ENCODE assay signal across 24 cellular contexts in the genomic region with DNA sequence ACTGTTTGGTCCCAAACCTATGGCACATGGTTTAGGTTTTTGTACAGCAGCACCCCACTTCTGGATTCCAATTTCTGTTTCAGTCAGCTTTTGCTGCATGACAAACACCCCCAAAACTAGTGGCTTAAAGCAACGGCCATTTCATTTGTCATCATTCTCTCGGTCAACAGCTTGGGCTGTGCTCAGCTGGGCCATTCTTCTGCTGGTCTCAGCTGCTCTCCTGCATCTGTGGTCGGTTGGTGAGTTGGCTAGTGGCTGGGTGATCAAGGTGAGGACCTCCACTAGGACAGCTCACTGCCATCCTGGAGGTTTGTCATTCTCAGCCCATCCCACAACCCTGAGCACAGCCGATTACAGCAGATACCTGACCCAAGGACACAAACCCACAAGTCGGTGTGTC. TPM values are rescaled to one million over a fixed set of nuclear protein-coding genes. Genes with fewer than 3 reads are reported as not detected.
DNase-seq lines count a peak whose midpoint lies in the region; ATAC-seq, FAIRE-seq and TF ChIP-seq lines count a peak whose summit lies in the region.
"Had no signal": no experiment of that assay in that cellular context is flagged by ENCODE, and none has a peak within 500 bp of the region (broad histone marks: within the 10 kb centered on the region; RNA-seq: fewer than 3 reads in every experiment).

No MANE protein-coding gene starts in this region.

- H3K9me3 ChIP-seq in HepG2 (ENCODE audit: low read length) (no peaks in the 10 kb centered on the region), right lobe of liver (no peaks in the 10 kb centered on the region), T-helper 17 cell (ENCODE audit: control insufficient read depth, low read length, poor library complexity, severe bottlenecking) (no peaks in the 10 kb centered on the region), K562 (replicated peaks; ENCODE audit: control insufficient read depth, insufficient read depth, low read depth, low read length) (no peaks in the 10 kb centered on the region)
- H3K9me3 ChIP-seq: Caco-2 had no signal

- CTCF ChIA-PET in HepG2 (lab: Yijun Ruan, JAX; ENCODE audit: low intra/inter-chr PET ratio, low total read pairs) (no interaction called here), K562 (lab: Yijun Ruan, JAX; ENCODE audit: low intra/inter-chr PET ratio) (no interaction called here)

- BruUV-seq in HepG2 (replicated peaks; lab: Mats Ljungman, UMichigan) (no TSS peak), K562 (replicated peaks; lab: Mats Ljungman, UMichigan) (no TSS peak)

- no peaks in the 10 kb centered on the region for H4K20me1 ChIP-seq in HepG2 (ENCODE audit: insufficient read depth, low read length)
- H4K20me1 ChIP-seq in K562 (replicated peaks; ENCODE audit: control insufficient read depth, insufficient read depth, low read length), result no peaks in the 10 kb centered on the region

- no peak overlapping the region for H3K4me3 Mint-ChIP-seq in T-helper 17 cell
- H3K4me3 Mint-ChIP-seq: B cell; CD4-positive, alpha-beta T cell; CD8-positive, alpha-beta T cell had no signal

- no peak overlapping the region for H3K27ac ChIP-seq in HepG2 (ENCODE audit: extremely low read length, insufficient read depth, low read length)
- H3K27ac ChIP-seq in right lobe of liver, result no peak overlapping the region
- no peak overlapping the region for H3K27ac ChIP-seq in K562 (ENCODE audit: extremely low read depth, low read depth, low read length)
- H3K27ac ChIP-seq: 22Rv1; A549; BLaER1 treated with 17β-estradiol and CSF1 and Interleukin-3, amounts not matched to agents 10 nM and 100 nM; C4-2B had no signal

- H3K79me2 ChIP-seq in HepG2 (ENCODE audit: insufficient read depth, low read length) (no peaks in the 10 kb centered on the region), K562 (ENCODE audit: control insufficient read depth, insufficient read depth, low read length) (no peaks in the 10 kb centered on the region)

- no peaks in the 10 kb centered on the region for H3K9me1 ChIP-seq in K562 (ENCODE audit: control insufficient read depth, insufficient read depth, low read length)

- no peak for TF ChIP-seq EP300 in HepG2 (IDR thresholded peaks at IDR 0.05; ENCODE audit: low read depth in 2 of 2, low read length in 2 of 2)
- TF ChIP-seq EP300 in HepG2 (CRISPR knock-in tag; IDR thresholded peaks at IDR 0.05; ENCODE audit: borderline replicate concordance), result no peak
- no peak for TF ChIP-seq EP300 in K562 (IDR thresholded peaks at IDR 0.05; ENCODE audit: low read length)

- peaks cover 3% of the 10 kb centered on the region for H3K36me3 Mint-ChIP-seq in T-helper 17 cell (ENCODE audit: low read depth)
- H3K36me3 Mint-ChIP-seq: CD8-positive, alpha-beta T cell had no signal

- H3K4me1 ChIP-seq in HepG2 (ENCODE audit: insufficient read depth, low read length), result no peaks in the 10 kb centered on the region
- no peaks in the 10 kb centered on the region for H3K4me1 ChIP-seq in right lobe of liver
- peaks cover 5% of the 10 kb centered on the region in 2 experiments; a peak in 2 of 5 replicates for H3K4me1 ChIP-seq in K562 (replicated peaks in 1 of 2; ENCODE audit: control insufficient read depth in 2 of 2, insufficient read depth in 2 of 2, low read length in 2 of 2)
- H3K4me1 ChIP-seq: A549, Caco-2 had no signal

- no peak for TF ChIP-seq CTCF in HepG2 (CRISPR knock-in tag; IDR thresholded peaks at IDR 0.05)
- no peak for TF ChIP-seq CTCF in right lobe of liver (IDR thresholded peaks at IDR 0.05)
- no peak for TF ChIP-seq CTCF in K562 (IDR thresholded peaks at IDR 0.05 in 2 of 3, conservative IDR thresholded peaks at IDR 0.05 in 1 of 3; ENCODE audit: insufficient read depth in 2 of 3, low read depth in 1 of 3, low read length in 3 of 3)

- ATAC-seq in HepG2, result no peak
- ATAC-seq in right lobe of liver, result no peak
- ATAC-seq in T-helper 17 cell, result no peak
- ATAC-seq in K562, result no peak
- ATAC-seq in HG03045 (IDR thresholded peaks at IDR 0.05; ENCODE audit: unreplicated experiment), result no peak
- ATAC-seq: A549; CD8-positive, alpha-beta T cell had no signal

- FAIRE-seq in HepG2 (lab: Jason Lieb, UNC) (no peak), K562 (lab: Jason Lieb, UNC) (no peak)
- FAIRE-seq: A549, D721Med, G401.6, GM12891, GM19239 had no signal

- no peak for TF ChIP-seq POLR2A in HepG2 (IDR thresholded peaks at IDR 0.05; ENCODE audit: insufficient read depth in 1 of 2, low read depth in 2 of 2, low read length in 2 of 2)
- TF ChIP-seq POLR2A in right lobe of liver (IDR thresholded peaks at IDR 0.05), result no peak
- no peak for TF ChIP-seq POLR2A in K562 (conservative IDR thresholded peaks at IDR 0.05)

- H3K36me3 ChIP-seq in HepG2 (replicated peaks in 1 of 2; ENCODE audit: control insufficient read depth in 1 of 2, insufficient read depth in 2 of 2, low read length in 2 of 2) (no peaks in the 10 kb centered on the region), right lobe of liver (no peaks in the 10 kb centered on the region), K562 (ENCODE audit: control insufficient read depth, insufficient read depth, low read length) (no peaks in the 10 kb centered on the region)
- H3K36me3 ChIP-seq: BLaER1 treated with 17β-estradiol and CSF1 and Interleukin-3, amounts not matched to agents 10 nM and 100 nM had no signal

- peak overlapping the region; percentile 3 for H3K27ac Mint-ChIP-seq in T-helper 17 cell
- H3K27ac Mint-ChIP-seq: B cell; CD4-positive, alpha-beta T cell; CD8-positive, alpha-beta T cell had no signal

- H3K4me1 Mint-ChIP-seq in T-helper 17 cell, result no peaks in the 10 kb centered on the region
- H3K4me1 Mint-ChIP-seq: B cell had no signal

- DNase-seq in HepG2 (ENCODE audit: low spot score), result no peak
- DNase-seq in right lobe of liver, result no peak
- no peak for DNase-seq in T-helper 17 cell
- no peak for DNase-seq in K562 (ENCODE audit: extremely low read depth in 1 of 4, low spot score in 3 of 4)
- DNase-seq in posterior vena cava (ENCODE audit: low spot score), result peak; percentile 26
- DNase-seq in NCI-H226, result no peak
- no peak for DNase-seq in cerebellar nuclear complex (lab: John Stamatoyannopoulos, UW)
- DNase-seq: AML-193; Caco-2; Calu3; CD4-positive, alpha-beta T cell; CD8-positive, alpha-beta T cell; DMS79 treated with DMSO at 0.1 percent for 48 hours; GF-D8 had no signal

- TF ChIP-seq RAD21 in HepG2 (CRISPR knock-in tag; IDR thresholded peaks at IDR 0.05), result no peak
- TF ChIP-seq RAD21 in K562 (CRISPR knock-in tag; conservative IDR thresholded peaks at IDR 0.05 in 1 of 2, IDR thresholded peaks at IDR 0.05 in 1 of 2), result no peak

- no peak overlapping the region for H3K4me2 ChIP-seq in HepG2 (ENCODE audit: low read depth, low read length)
- no peak overlapping the region for H3K4me2 ChIP-seq in K562 (ENCODE audit: insufficient read depth, low read length)
- H3K4me2 ChIP-seq: A549; BLaER1 treated with 17β-estradiol and CSF1 and Interleukin-3, amounts not matched to agents 10 nM and 100 nM had no signal

- H3K9ac ChIP-seq in HepG2 (ENCODE audit: insufficient read depth, low read depth, low read length) (no peak overlapping the region), K562 (ENCODE audit: insufficient read depth in 1 of 2, low read depth in 2 of 2, low read length in 2 of 2) (0 out of 4 replicates have a peak overlapping the region, but pooled peaks of 1 of the 2 experiments have one; percentile 27)
- H3K9ac ChIP-seq: BLaER1 treated with 17β-estradiol and CSF1 and Interleukin-3, amounts not matched to agents 10 nM and 100 nM had no signal

- H2AFZ ChIP-seq in HepG2 (ENCODE audit: low read length) (no peak overlapping the region), K562 (ENCODE audit: low read depth, low read length) (no peak overlapping the region)

- intact Hi-C loops in HepG2 (cut with micrococcal nuclease; ENCODE audit: unreplicated experiment), result no loop called here
- intact Hi-C loops in right lobe of liver (cut with DNase I), result no loop called here
- intact Hi-C loops in K562 (cut with micrococcal nuclease), result no loop called here
- intact Hi-C loops in posterior vena cava (cut with DNase I), result no loop called here

- in situ Hi-C loops in HepG2 (cut with HindIII; ENCODE audit: extremely low pct_ligation_motif_present, low pct_unique_long_range_greater_than_20kb) (no loop called here), K562 (cut with MboI) (no loop called here)

- H3K27me3 Mint-ChIP-seq in T-helper 17 cell, result peaks cover 30% of the 10 kb centered on the region

- H3K4me3 ChIP-seq in HepG2 (replicated peaks in 1 of 3; ENCODE audit: insufficient read depth in 1 of 3, low read depth in 2 of 3, low read length in 3 of 3) (no peak overlapping the region), right lobe of liver (no peak overlapping the region), K562 (no peak overlapping the region)
- H3K4me3 ChIP-seq: A549; BLaER1 treated with 17β-estradiol and CSF1 and Interleukin-3, amounts not matched to agents 10 nM and 100 nM had no signal

- POLR2A ChIA-PET in HepG2 (lab: Yijun Ruan, JAX), result no interaction called here
- POLR2A ChIA-PET in K562 (lab: Yijun Ruan, JAX), result interaction anchor here (1.3 to 2.1 kb wide), 4 partner anchors 9 to 17 kb away, joined by 5 to 11 read pairs (median 6); no protein-coding TSS in a partner anchor

- H3K27me3 ChIP-seq in HepG2 (ENCODE audit: control insufficient read depth in 1 of 2, insufficient read depth in 2 of 2, low read length in 2 of 2) (peaks cover 4 to 40% of the 10 kb centered on the region in 2 experiments; a peak in 3 of 5 replicates), right lobe of liver (no peaks in the 10 kb centered on the region), K562 (ENCODE audit: control insufficient read depth in 2 of 2, insufficient read depth in 2 of 2, low read length in 2 of 2) (no peaks in the 10 kb centered on the region)

- WGBS in HepG2 (ENCODE audit: low lambda C conversion rate), result 0% methylated on average over 3 of the region's 5 CpGs
- WGBS in right lobe of liver (ENCODE audit: insufficient coverage, low coverage, low lambda C conversion rate, missing lambda C conversion rate), result 72% methylated on average over 4 of the region's 5 CpGs
- WGBS in K562 (ENCODE audit: insufficient coverage, low coverage, missing lambda C conversion rate), result 57% methylated on average over 5 of the region's 5 CpGs

RNA-seq across cellular contexts. Expression of a gene that starts 24.8 kb away (rescaled TPM):
- total RNA-seq in HepG2 (2016; rRNA removed; fragmentation: Illumina TruSeq; extraction: Trizol), result 7.1 and 11.6 TPM in 2 replicates
- total RNA-seq in HepG2 (2016; cell fraction: cytosol; rRNA removed; fragmentation: Illumina TruSeq; extraction: Trizol; ENCODE audit: low read depth), result 2.2 TPM in 2 replicates
- total RNA-seq in HepG2 (2016; cell fraction: insoluble cytoplasmic fraction; rRNA removed; fragmentation: Illumina TruSeq; extraction: Trizol), result 5.6 and 11.2 TPM in 2 replicates
- 3.7 and 4.4 TPM in 2 replicates for total RNA-seq in HepG2 (2016; cell fraction: membrane; rRNA removed; fragmentation: Illumina TruSeq; extraction: Trizol)
- total RNA-seq in HepG2 (2016; cell fraction: nucleus; rRNA removed; fragmentation: Illumina TruSeq; extraction: Trizol), result 11.3 and 13.5 TPM in 2 replicates
- polyA plus RNA-seq in HepG2 (2011; rRNA removed), result 8.6 and 11.9 TPM in 2 replicates
- polyA plus RNA-seq in HepG2 (2011; cell fraction: cytosol; rRNA removed), result 9.5 and 10.6 TPM in 2 replicates
- polyA plus RNA-seq in HepG2 (2011; cell fraction: nucleus; rRNA removed), result 33.5 and 35.4 TPM in 2 replicates
- 9.5 and 12.9 TPM in 2 replicates for polyA plus RNA-seq in HepG2 (2012)
- 1.8 and 2.4 TPM in 2 replicates for polyA plus RNA-seq in HepG2 (2016; cell fraction: cytosol; fragmentation: Illumina TruSeq; extraction: Trizol; ENCODE audit: low read depth)
- polyA plus RNA-seq in HepG2 (2016; cell fraction: insoluble cytoplasmic fraction; fragmentation: Illumina TruSeq; extraction: Trizol; ENCODE audit: low read depth), result 5.1 and 7.5 TPM in 2 replicates
- polyA plus RNA-seq in HepG2 (2016; cell fraction: membrane; fragmentation: Illumina TruSeq; extraction: Trizol; ENCODE audit: low read depth), result 3.0 and 3.1 TPM in 2 replicates
- 19.4 and 20.2 TPM in 2 replicates for polyA plus RNA-seq in HepG2 (2016; cell fraction: nucleus; fragmentation: Illumina TruSeq; extraction: Trizol; ENCODE audit: insufficient read depth, low read depth)
- 11.9 and 22.1 TPM in 2 replicates for polyA minus RNA-seq in HepG2 (2011; rRNA and poly(A)+ RNA removed; ENCODE audit: low replicate concordance)
- polyA minus RNA-seq in HepG2 (2011; cell fraction: cytosol; rRNA and poly(A)+ RNA removed), result 9.1 and 9.9 TPM in 2 replicates
- 9.7 and 9.9 TPM in 2 replicates for polyA minus RNA-seq in HepG2 (2011; cell fraction: nucleus; rRNA and poly(A)+ RNA removed)
- 1 to 10 TPM; 5.1 to 9.0 (median 7.7) TPM for total RNA-seq in right lobe of liver
- 1 to 10 TPM; 2.1 to 2.6 TPM for total RNA-seq in T-helper 17 cell
- 19.1 and 41.6 TPM in 2 replicates for total RNA-seq in K562 (2011; cell fraction: chromatin; rRNA removed; ENCODE audit: low replicate concordance)
- total RNA-seq in K562 (2011; cell fraction: nucleolus; rRNA removed), result 25.8 and 36.4 TPM in 2 replicates
- total RNA-seq in K562 (2011; cell fraction: nucleoplasm; rRNA removed), result 20.5 and 21.5 TPM in 2 replicates
- total RNA-seq in K562 (2014; rRNA removed), result 25.1 and 29.6 TPM in 2 replicates
- total RNA-seq in K562 (2014; rRNA removed; fragmentation: Illumina TruSeq; extraction: Trizol), result 8.1 and 11.3 TPM in 2 replicates
- 18.2 and 19.4 TPM in 2 replicates for total RNA-seq in K562 (2015; rRNA removed; fragmentation: Illumina TruSeq; extraction: Trizol)
- 23.6 and 26.8 TPM in 2 replicates for total RNA-seq in K562 (2021)
- 8.6 and 9.3 TPM in 2 replicates for polyA plus RNA-seq in K562 (2011; rRNA removed)
- 9.9 and 15.5 TPM in 2 replicates for polyA plus RNA-seq in K562 (2011; cell fraction: cytosol; rRNA removed)
- polyA plus RNA-seq in K562 (2011; cell fraction: nucleus; rRNA removed), result 18.4 and 32.2 TPM in 2 replicates
- 19.0 and 28.0 TPM in 2 replicates for polyA plus RNA-seq in K562 (2012)
- 8.0 and 12.4 TPM in 2 replicates for polyA plus RNA-seq in K562 (2014; fragmentation: Illumina TruSeq; extraction: Trizol)
- polyA plus RNA-seq in K562 (2014; fragmentation: Nextera tagmentation; extraction: Ambion mirVana), result under 1 TPM; 0.77 to 0.89 TPM
- 15.0 and 15.6 TPM in 2 replicates for polyA plus RNA-seq in K562 (2014; rRNA removed)
- polyA minus RNA-seq in K562 (2011; rRNA and poly(A)+ RNA removed), result 10.1 and 23.5 TPM in 2 replicates
- polyA minus RNA-seq in K562 (2011; cell fraction: cytosol; rRNA and poly(A)+ RNA removed), result 16.4 and 18.4 TPM in 2 replicates
- 7.4 and 8.1 TPM in 2 replicates for polyA minus RNA-seq in K562 (2011; cell fraction: nucleus; rRNA and poly(A)+ RNA removed)
- total RNA-seq in posterior vena cava, result 1 to 10 TPM; 8.0 to 8.9 TPM

RNA-seq across cellular contexts. Expression of a gene that starts 45.7 kb away (rescaled TPM):
- total RNA-seq in HepG2 (2016; rRNA removed; fragmentation: Illumina TruSeq; extraction: Trizol) (44.4 and 48.6 TPM in 2 replicates), right lobe of liver (10 to 100 TPM; 24.7 to 56.8 (median 30.5) TPM), T-helper 17 cell (10 to 100 TPM; 22.3 to 25.0 TPM), K562 (2014; rRNA removed) (120 and 168 TPM in 2 replicates), K562 (2014; rRNA removed; fragmentation: Illumina TruSeq; extraction: Trizol) (27.3 and 39.7 TPM in 2 replicates), K562 (2015; rRNA removed; fragmentation: Illumina TruSeq; extraction: Trizol) (73.9 and 75.9 TPM in 2 replicates), K562 (2021) (106 and 110 TPM in 2 replicates), posterior vena cava (10 to 100 TPM; 15.9 to 16.3 TPM)
- 19.9 and 20.2 TPM in 2 replicates for total RNA-seq in HepG2 (2016; cell fraction: cytosol; rRNA removed; fragmentation: Illumina TruSeq; extraction: Trizol; ENCODE audit: low read depth)
- total RNA-seq in HepG2 (2016; cell fraction: insoluble cytoplasmic fraction; rRNA removed; fragmentation: Illumina TruSeq; extraction: Trizol), result 40.6 and 44.3 TPM in 2 replicates
- 30.5 and 35.9 TPM in 2 replicates for total RNA-seq in HepG2 (2016; cell fraction: membrane; rRNA removed; fragmentation: Illumina TruSeq; extraction: Trizol)
- 22.9 and 23.3 TPM in 2 replicates for total RNA-seq in HepG2 (2016; cell fraction: nucleus; rRNA removed; fragmentation: Illumina TruSeq; extraction: Trizol)
- polyA plus RNA-seq in HepG2 (2011; rRNA removed) (86.7 and 98.3 TPM in 2 replicates), K562 (2011; rRNA removed) (81.3 and 135 TPM in 2 replicates), K562 (2014; fragmentation: Illumina TruSeq; extraction: Trizol) (167 and 221 TPM in 2 replicates), K562 (2014; fragmentation: Nextera tagmentation; extraction: Ambion mirVana) (10 to 100 TPM in 1 of 2 experiments, 1 to 10 TPM in 1; 8.0 to 10.9 TPM), K562 (2014; rRNA removed) (128 and 133 TPM in 2 replicates)
- 166 and 225 TPM in 2 replicates for polyA plus RNA-seq in HepG2 (2011; cell fraction: cytosol; rRNA removed)
- 93.0 and 109 TPM in 2 replicates for polyA plus RNA-seq in HepG2 (2011; cell fraction: nucleus; rRNA removed)
- polyA plus RNA-seq in HepG2 (2012), result 38.2 and 39.9 TPM in 2 replicates
- 37.0 and 38.5 TPM in 2 replicates for polyA plus RNA-seq in HepG2 (2016; cell fraction: cytosol; fragmentation: Illumina TruSeq; extraction: Trizol; ENCODE audit: low read depth)
- polyA plus RNA-seq in HepG2 (2016; cell fraction: insoluble cytoplasmic fraction; fragmentation: Illumina TruSeq; extraction: Trizol; ENCODE audit: low read depth), result 94.0 and 109 TPM in 2 replicates
- polyA plus RNA-seq in HepG2 (2016; cell fraction: membrane; fragmentation: Illumina TruSeq; extraction: Trizol; ENCODE audit: low read depth), result 51.5 and 52.2 TPM in 2 replicates
- 74.0 and 74.3 TPM in 2 replicates for polyA plus RNA-seq in HepG2 (2016; cell fraction: nucleus; fragmentation: Illumina TruSeq; extraction: Trizol; ENCODE audit: insufficient read depth, low read depth)
- polyA minus RNA-seq in HepG2 (2011; rRNA and poly(A)+ RNA removed; ENCODE audit: low replicate concordance), result 204 and 352 TPM in 2 replicates
- 57.7 TPM in 2 replicates for polyA minus RNA-seq in HepG2 (2011; cell fraction: cytosol; rRNA and poly(A)+ RNA removed)
- 16.6 and 19.0 TPM in 2 replicates for polyA minus RNA-seq in HepG2 (2011; cell fraction: nucleus; rRNA and poly(A)+ RNA removed)
- total RNA-seq in K562 (2011; cell fraction: chromatin; rRNA removed; ENCODE audit: low replicate concordance), result 22.8 and 99.4 TPM in 2 replicates
- 83.4 and 87.4 TPM in 2 replicates for total RNA-seq in K562 (2011; cell fraction: nucleolus; rRNA removed)
- total RNA-seq in K562 (2011; cell fraction: nucleoplasm; rRNA removed), result 44.5 and 53.2 TPM in 2 replicates
- polyA plus RNA-seq in K562 (2011; cell fraction: cytosol; rRNA removed), result 412 and 778 TPM in 2 replicates
- polyA plus RNA-seq in K562 (2011; cell fraction: nucleus; rRNA removed), result 169 and 254 TPM in 2 replicates
- 119 and 130 TPM in 2 replicates for polyA plus RNA-seq in K562 (2012)
- 77.8 and 115 TPM in 2 replicates for polyA minus RNA-seq in K562 (2011; rRNA and poly(A)+ RNA removed)
- 140 and 152 TPM in 2 replicates for polyA minus RNA-seq in K562 (2011; cell fraction: cytosol; rRNA and poly(A)+ RNA removed)
- 44.6 and 49.4 TPM in 2 replicates for polyA minus RNA-seq in K562 (2011; cell fraction: nucleus; rRNA and poly(A)+ RNA removed)
